ENCODE assay signal across 9 cellular contexts in the genomic region with DNA sequence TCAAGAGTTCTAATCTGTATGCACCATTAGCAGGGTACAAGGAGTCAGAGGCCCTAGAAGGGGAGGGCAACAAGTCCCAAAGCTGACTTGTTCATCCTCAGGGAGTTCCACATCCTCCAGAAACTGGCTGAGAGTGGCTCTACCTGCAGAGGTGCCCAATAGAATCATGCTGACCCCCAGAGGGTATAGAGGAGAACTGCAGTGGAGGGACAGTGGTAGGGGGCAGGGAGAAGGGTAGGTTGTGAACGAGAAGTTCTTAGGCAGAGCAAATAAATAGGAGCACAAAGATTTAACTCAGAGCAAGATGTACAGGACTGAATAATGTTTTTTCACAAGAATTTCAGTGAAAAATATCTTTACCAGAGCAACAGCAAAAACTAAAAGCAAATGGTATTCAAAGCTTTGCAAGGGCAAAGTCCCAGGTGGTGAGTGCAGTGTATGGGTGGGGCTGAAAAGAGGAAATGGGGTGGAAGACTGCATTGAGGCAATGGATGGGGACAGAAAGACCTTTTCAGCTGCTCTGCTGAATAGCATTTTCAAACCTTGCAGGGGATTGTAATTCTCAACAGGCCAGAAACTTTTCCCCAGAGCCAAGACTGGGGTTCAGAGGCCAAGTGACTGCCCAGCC. TPM values are rescaled to one million over a fixed set of nuclear protein-coding genes. Genes with fewer than 3 reads are reported as not detected.
A peak's percentile ranks its signal among the peaks of the same experiment; 100 is the strongest.
DNase-seq lines count a peak whose midpoint lies in the region; ATAC-seq and TF ChIP-seq lines count a peak whose summit lies in the region.
"Had no signal": no experiment of that assay in that cellular context is flagged by ENCODE, and none has a peak within 500 bp of the region (broad histone marks: within the 10 kb centered on the region; RNA-seq: fewer than 3 reads in every experiment).

No MANE protein-coding gene starts in this region.

- H3K4me1 ChIP-seq in DOHH2 (ENCODE audit: control insufficient read depth, low read length) = peaks cover 83% of the 10 kb centered on the region
- peaks cover 0 to 5% (median 0%) of the 10 kb centered on the region in 12 donors for H3K4me1 ChIP-seq in heart left ventricle

- H3K27me3 ChIP-seq in DOHH2 (ENCODE audit: control insufficient read depth, low read length) (no peaks in the 10 kb centered on the region), heart left ventricle (peaks cover 0 to 4% (median 0%) of the 10 kb centered on the region in 9 donors)

- TF ChIP-seq CTCF in DOHH2 (IDR thresholded peaks at IDR 0.05; ENCODE audit: low read depth, low read length, poor library complexity, severe bottlenecking) = peak; percentile 96
- TF ChIP-seq CTCF in heart left ventricle (IDR thresholded peaks at IDR 0.05) = peak in 1 of 12 donors; percentile 7

- H3K36me3 ChIP-seq in DOHH2 (ENCODE audit: control insufficient read depth, low read length) = no peaks in the 10 kb centered on the region
- no peaks in the 10 kb centered on the region for H3K36me3 ChIP-seq in heart left ventricle

- H3K4me2 ChIP-seq in DOHH2 (ENCODE audit: low read length) = peak overlapping the region; percentile 81

- peak; percentile 23 for DNase-seq in Jurkat, Clone E6-1 (ENCODE audit: low read depth, low spot score)
- DNase-seq in germinal center (ENCODE audit: low spot score) = peak; percentile 76
- DNase-seq in Right ventricle myocardium superior = no peak
- no peak for DNase-seq in heart left ventricle
- no peak for DNase-seq in SK-N-DZ (ENCODE audit: low spot score)
- no peak for DNase-seq in NCI-H748 (lab: John Stamatoyannopoulos, UW; ENCODE audit: unreplicated experiment)
- DNase-seq: effector CD8-positive, alpha-beta T cell had no signal

- H3K27ac ChIP-seq in DOHH2 (ENCODE audit: low read depth, low read length) (peak overlapping the region; percentile 81), heart left ventricle (no peak overlapping the region)

- H3K4me3 ChIP-seq in DOHH2 (ENCODE audit: low read length) (peak overlapping the region; percentile 64), heart left ventricle (no peak overlapping the region)
- no peak overlapping the region for H3K4me3 ChIP-seq in Jurkat, Clone E6-1 (ENCODE audit: low read length)

- no peaks in the 10 kb centered on the region for H3K9me2 ChIP-seq in DOHH2 (replicated peaks; ENCODE audit: control insufficient read depth, low read length)

- no peaks in the 10 kb centered on the region for H3K79me2 ChIP-seq in DOHH2 (ENCODE audit: control insufficient read depth, low read length)

- peaks cover 7% of the 10 kb centered on the region; the same call in 1 of the 2 replicates for H3F3A ChIP-seq in DOHH2 (ENCODE audit: control insufficient read depth, insufficient read depth)

- H4K20me1 ChIP-seq in DOHH2 (ENCODE audit: control insufficient read depth, insufficient read depth, low read depth, low read length) = no peaks in the 10 kb centered on the region

- H3K9me3 ChIP-seq in DOHH2 (ENCODE audit: control insufficient read depth, insufficient read depth, low read length) = no peaks in the 10 kb centered on the region
- no peaks in the 10 kb centered on the region for H3K9me3 ChIP-seq in heart left ventricle

- ATAC-seq in GM21367 (IDR thresholded peaks at IDR 0.05; ENCODE audit: unreplicated experiment) (peak; percentile 48), Right ventricle myocardium superior (ENCODE audit: poor library complexity) (no peak), heart left ventricle (no peak)

- no peak for TF ChIP-seq POLR2A in heart left ventricle (IDR thresholded peaks at IDR 0.05)

- WGBS in heart left ventricle, 4 donors = 15 to 24% (median 19%) methylated on average over 1 of the region's 1 CpG

- intact Hi-C loops in Right ventricle myocardium superior (cut with DNase I) = no loop called here
- intact Hi-C loops in heart left ventricle (cut with DNase I) = no loop called here

RNA-seq across cellular contexts. Expression of a gene that starts 3.1 kb away (rescaled TPM):
- polyA plus RNA-seq in Jurkat, Clone E6-1 (2012; ENCODE audit: insufficient read depth, insufficient read length) = not detected
- not detected for total RNA-seq in Right ventricle myocardium superior
- not detected for total RNA-seq in heart left ventricle
- under 1 TPM in 1 of 2 donors, not detected in 1; 0.07 TPM for polyA plus RNA-seq in heart left ventricle
- not detected in 2 replicates for polyA plus RNA-seq in SK-N-DZ (2014; cell fraction: cytosol; rRNA removed)
- polyA plus RNA-seq in SK-N-DZ (2014; cell fraction: nucleus; rRNA removed) = not detected in 2 replicates

RNA-seq across cellular contexts. Expression of a gene that starts 46.1 kb away (rescaled TPM):
- polyA plus RNA-seq in Jurkat, Clone E6-1 (2012; ENCODE audit: insufficient read depth, insufficient read length) = not detected
- not detected for total RNA-seq in Right ventricle myocardium superior
- total RNA-seq in heart left ventricle = under 1 TPM in 1 of 9 donors, not detected in 8; 0.35 TPM
- polyA plus RNA-seq in heart left ventricle = under 1 TPM in 1 of 2 donors, not detected in 1; 0.04 TPM
- not detected in 2 replicates for polyA plus RNA-seq in SK-N-DZ (2014; cell fraction: cytosol; rRNA removed)
- not detected in 2 replicates for polyA plus RNA-seq in SK-N-DZ (2014; cell fraction: nucleus; rRNA removed)

Comparison
In these comparisons a context has a peak if more than half of its experiments do, and no peak if none do; other contexts are left out.
1. DNase-seq: peak in Jurkat, Clone E6-1 (single experiment) and germinal center (single experiment); none in Right ventricle myocardium superior (single experiment), heart left ventricle (0 of 5), SK-N-DZ (single experiment) and NCI-H748 (single experiment).